ENCODE assay signal across 1 cellular context in the genomic region with DNA sequence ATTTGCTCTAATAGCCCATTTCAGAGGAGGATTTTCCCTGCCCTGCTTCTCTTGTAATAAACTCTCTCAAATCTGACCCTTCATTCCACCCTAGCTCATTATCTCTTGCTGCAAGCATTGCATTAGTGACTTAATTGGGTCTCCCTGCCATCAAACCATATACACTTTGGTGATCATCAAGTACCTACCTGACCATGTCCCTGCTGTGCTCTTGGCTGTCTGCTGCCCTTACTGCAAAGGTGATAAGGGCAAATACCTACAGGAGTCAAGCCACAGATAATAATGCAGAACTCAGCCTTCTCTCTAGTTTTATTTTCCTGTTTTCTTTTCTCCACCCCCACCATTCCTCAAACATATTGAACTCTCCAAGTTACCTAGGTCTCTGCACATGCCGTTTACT.
TF ChIP-seq lines count a peak whose summit lies in the region.

No MANE protein-coding gene starts in this region.

TF ChIP-seq in GM23338, 12 proteins besides CTCF, POLR2A, EP300 and RAD21 (continued from another document):
- TF ChIP-seq, protein P1, sequence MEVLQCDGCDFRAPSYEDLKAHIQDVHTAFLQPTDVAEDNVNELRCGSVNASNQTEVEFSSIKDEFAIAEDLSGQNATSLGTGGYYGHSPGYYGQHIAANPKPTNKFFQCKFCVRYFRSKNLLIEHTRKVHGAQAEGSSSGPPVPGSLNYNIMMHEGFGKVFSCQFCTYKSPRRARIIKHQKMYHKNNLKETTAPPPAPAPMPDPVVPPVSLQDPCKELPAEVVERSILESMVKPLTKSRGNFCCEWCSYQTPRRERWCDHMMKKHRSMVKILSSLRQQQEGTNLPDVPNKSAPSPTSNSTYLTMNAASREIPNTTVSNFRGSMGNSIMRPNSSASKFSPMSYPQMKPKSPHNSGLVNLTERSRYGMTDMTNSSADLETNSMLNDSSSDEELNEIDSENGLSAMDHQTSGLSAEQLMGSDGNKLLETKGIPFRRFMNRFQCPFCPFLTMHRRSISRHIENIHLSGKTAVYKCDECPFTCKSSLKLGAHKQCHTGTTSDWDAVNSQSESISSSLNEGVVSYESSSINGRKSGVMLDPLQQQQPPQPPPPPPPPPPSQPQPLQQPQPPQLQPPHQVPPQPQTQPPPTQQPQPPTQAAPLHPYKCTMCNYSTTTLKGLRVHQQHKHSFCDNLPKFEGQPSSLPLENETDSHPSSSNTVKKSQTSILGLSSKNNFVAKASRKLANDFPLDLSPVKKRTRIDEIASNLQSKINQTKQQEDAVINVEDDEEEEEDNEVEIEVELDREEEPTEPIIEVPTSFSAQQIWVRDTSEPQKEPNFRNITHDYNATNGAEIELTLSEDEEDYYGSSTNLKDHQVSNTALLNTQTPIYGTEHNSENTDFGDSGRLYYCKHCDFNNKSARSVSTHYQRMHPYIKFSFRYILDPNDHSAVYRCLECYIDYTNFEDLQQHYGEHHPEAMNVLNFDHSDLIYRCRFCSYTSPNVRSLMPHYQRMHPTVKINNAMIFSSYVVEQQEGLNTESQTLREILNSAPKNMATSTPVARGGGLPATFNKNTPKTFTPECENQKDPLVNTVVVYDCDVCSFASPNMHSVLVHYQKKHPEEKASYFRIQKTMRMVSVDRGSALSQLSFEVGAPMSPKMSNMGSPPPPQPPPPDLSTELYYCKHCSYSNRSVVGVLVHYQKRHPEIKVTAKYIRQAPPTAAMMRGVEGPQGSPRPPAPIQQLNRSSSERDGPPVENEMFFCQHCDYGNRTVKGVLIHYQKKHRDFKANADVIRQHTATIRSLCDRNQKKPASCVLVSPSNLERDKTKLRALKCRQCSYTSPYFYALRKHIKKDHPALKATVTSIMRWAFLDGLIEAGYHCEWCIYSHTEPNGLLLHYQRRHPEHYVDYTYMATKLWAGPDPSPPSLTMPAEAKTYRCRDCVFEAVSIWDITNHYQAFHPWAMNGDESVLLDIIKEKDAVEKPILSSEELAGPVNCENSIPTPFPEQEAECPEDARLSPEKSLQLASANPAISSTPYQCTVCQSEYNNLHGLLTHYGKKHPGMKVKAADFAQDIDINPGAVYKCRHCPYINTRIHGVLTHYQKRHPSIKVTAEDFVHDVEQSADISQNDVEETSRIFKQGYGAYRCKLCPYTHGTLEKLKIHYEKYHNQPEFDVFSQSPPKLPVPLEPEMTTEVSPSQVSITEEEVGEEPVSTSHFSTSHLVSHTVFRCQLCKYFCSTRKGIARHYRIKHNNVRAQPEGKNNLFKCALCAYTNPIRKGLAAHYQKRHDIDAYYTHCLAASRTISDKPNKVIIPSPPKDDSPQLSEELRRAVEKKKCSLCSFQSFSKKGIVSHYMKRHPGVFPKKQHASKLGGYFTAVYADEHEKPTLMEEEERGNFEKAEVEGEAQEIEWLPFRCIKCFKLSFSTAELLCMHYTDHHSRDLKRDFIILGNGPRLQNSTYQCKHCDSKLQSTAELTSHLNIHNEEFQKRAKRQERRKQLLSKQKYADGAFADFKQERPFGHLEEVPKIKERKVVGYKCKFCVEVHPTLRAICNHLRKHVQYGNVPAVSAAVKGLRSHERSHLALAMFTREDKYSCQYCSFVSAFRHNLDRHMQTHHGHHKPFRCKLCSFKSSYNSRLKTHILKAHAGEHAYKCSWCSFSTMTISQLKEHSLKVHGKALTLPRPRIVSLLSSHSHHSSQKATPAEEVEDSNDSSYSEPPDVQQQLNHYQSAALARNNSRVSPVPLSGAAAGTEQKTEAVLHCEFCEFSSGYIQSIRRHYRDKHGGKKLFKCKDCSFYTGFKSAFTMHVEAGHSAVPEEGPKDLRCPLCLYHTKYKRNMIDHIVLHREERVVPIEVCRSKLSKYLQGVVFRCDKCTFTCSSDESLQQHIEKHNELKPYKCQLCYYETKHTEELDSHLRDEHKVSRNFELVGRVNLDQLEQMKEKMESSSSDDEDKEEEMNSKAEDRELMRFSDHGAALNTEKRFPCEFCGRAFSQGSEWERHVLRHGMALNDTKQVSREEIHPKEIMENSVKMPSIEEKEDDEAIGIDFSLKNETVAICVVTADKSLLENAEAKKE (CRISPR knock-in tag; IDR thresholded peaks at IDR 0.05), result no peak
